Comparison of ENCODE assay signal across 1 cellular context in genomic region chr17:59877965-59878364, GRCh38.
TF ChIP-seq lines count a peak whose summit lies in the region.

No MANE protein-coding gene starts in this region.

TF ChIP-seq in A549, 52 proteins besides CTCF, POLR2A, EP300 and RAD21 (continued from another document):
- TF ChIP-seq POLR2AphosphoS2 (conservative IDR thresholded peaks at IDR 0.05; ENCODE audit: low read length) (no peak), TP53 (CRISPR knock-in tag; IDR thresholded peaks at IDR 0.05) (no peak), FOSB (CRISPR knock-in tag; IDR thresholded peaks at IDR 0.05) (no peak), HOXA7 (CRISPR knock-in tag; IDR thresholded peaks at IDR 0.05) (no peak), CEBPB (IDR thresholded peaks at IDR 0.05) (no peak), E2F6 (IDR thresholded peaks at IDR 0.05; ENCODE audit: borderline replicate concordance, low read depth) (no peak), CBX8 (IDR thresholded peaks at IDR 0.05) (no peak)
